In genomic region chr1:39639333-39640130, GRCh38 we compare ENCODE assay signal across 8 cellular contexts. TPM values are rescaled to one million over a fixed set of nuclear protein-coding genes. Genes with fewer than 3 reads are reported as not detected.
A peak's percentile ranks its signal among the peaks of the same experiment; 100 is the strongest.
DNase-seq lines count a peak whose midpoint lies in the region; ATAC-seq and TF ChIP-seq lines count a peak whose summit lies in the region.

Gene HEYL, minus strand, starts transcription at chr1:39639643. Its CDS starts 18 bp downstream, at chr1:39639625.

- H3K27me3 ChIP-seq in IMR-90 (ENCODE audit: control insufficient read depth, insufficient read depth, low read length) (peaks cover 37% of the 10 kb centered on the region), hepatocyte (peaks cover 46% of the 10 kb centered on the region)

- 0 out of 2 replicates have a peak, but pooled peaks cover 2% of the 10 kb centered on the region for H3K4me1 ChIP-seq in IMR-90 (ENCODE audit: control insufficient read depth, insufficient read depth, low read length)
- H3K4me1 ChIP-seq in hepatocyte (ENCODE audit: insufficient read depth): no peaks in the 10 kb centered on the region

- H4K8ac ChIP-seq in IMR-90 (ENCODE audit: low read depth in 2 of 2, low read length in 2 of 2): no peak within 1 kb of the TSS

- H3K9me1 ChIP-seq in IMR-90 (ENCODE audit: insufficient read depth, low read length): 0 out of 2 replicates have a peak, but pooled peaks cover 3% of the 10 kb centered on the region

- no peaks in the 10 kb centered on the region for H3K9me3 Mint-ChIP-seq in activated naive CD8-positive, alpha-beta T cell (ENCODE audit: low read depth)

- TF ChIP-seq CTCF in IMR-90 (conservative IDR thresholded peaks at IDR 0.05; ENCODE audit: low read depth, low read length): peak; percentile 20; the same call in 1 of the 2 replicates
- TF ChIP-seq CTCF in hepatocyte (IDR thresholded peaks at IDR 0.05; ENCODE audit: poor library complexity): peak; percentile 46

- CTCF ChIA-PET in IMR-90 (lab: Yijun Ruan, JAX): interaction anchor here (1.3 kb wide), 1 partner anchor 33 kb away, joined by 3 read pairs; no protein-coding TSS in a partner anchor

- no peaks in the 10 kb centered on the region for H3K9me2 ChIP-seq in hepatocyte (replicated peaks; ENCODE audit: insufficient read depth)

- H3K36me3 ChIP-seq in IMR-90 (ENCODE audit: control insufficient read depth, insufficient read depth, low read length) (no peaks in the 10 kb centered on the region), hepatocyte (replicated peaks; ENCODE audit: insufficient read depth, low read depth) (no peaks in the 10 kb centered on the region)

- no peak within 1 kb of the TSS for H2BK20ac ChIP-seq in IMR-90 (ENCODE audit: low read depth, low read length)

- H3K4me2 ChIP-seq in IMR-90 (ENCODE audit: low read depth, low read length) (peak within 1 kb of the TSS; percentile 47; the same call in 1 of the 2 replicates), hepatocyte (peak within 1 kb of the TSS; percentile 83)

- no peak within 1 kb of the TSS for H3K14ac ChIP-seq in IMR-90 (replicated peaks; ENCODE audit: low read depth, low read length)

- no peaks in the 10 kb centered on the region; the same call in 1 of the 2 replicates for H3K9me3 ChIP-seq in IMR-90 (ENCODE audit: control insufficient read depth, insufficient read depth, low read length)
- no peaks in the 10 kb centered on the region for H3K9me3 ChIP-seq in hepatocyte (ENCODE audit: low read depth)

- H3K9ac ChIP-seq in IMR-90 (ENCODE audit: low read depth, low read length): no peak within 1 kb of the TSS

- peak; percentile 75 for DNase-seq in CD1c-positive myeloid dendritic cell (ENCODE audit: extremely low spot score)
- DNase-seq in IMR-90: peak; percentile 19
- peak; percentile 41 to 66 for DNase-seq in SW 1271 (lab: John Stamatoyannopoulos, UW)
- peak; percentile 79 for DNase-seq in hepatocyte (ENCODE audit: low spot score)
- DNase-seq in NCI-H1092 treated with DMSO at 0.1 percent for 48 hours (lab: John Stamatoyannopoulos, UW): no peak

- no peaks in the 10 kb centered on the region for H3K36me3 Mint-ChIP-seq in activated naive CD8-positive, alpha-beta T cell

- no peak within 1 kb of the TSS for H3K56ac ChIP-seq in IMR-90 (ENCODE audit: extremely low read depth, insufficient read depth, low read length)

- no peak within 1 kb of the TSS for H4K5ac ChIP-seq in IMR-90 (ENCODE audit: low read depth, low read length)

- POLR2A ChIA-PET in IMR-90 (lab: Charles Lee; ENCODE audit: unreplicated experiment): no interaction called here

- H3K18ac ChIP-seq in IMR-90 (ENCODE audit: low read depth, low read length): no peak within 1 kb of the TSS

- peak within 1 kb of the TSS; percentile 76 for H2AFZ ChIP-seq in IMR-90 (replicated peaks; ENCODE audit: low read length, poor library complexity)
- peak within 1 kb of the TSS; percentile 61 for H2AFZ ChIP-seq in hepatocyte

- H3K4me3 ChIP-seq in IMR-90 (ENCODE audit: insufficient read depth, low read depth, low read length): peak within 1 kb of the TSS; percentile 33; the same call in 1 of the 2 replicates
- H3K4me3 ChIP-seq in hepatocyte: peak within 1 kb of the TSS; percentile 18
- peak within 1 kb of the TSS; percentile 17 to 47 (median 37) for H3K4me3 ChIP-seq in skin epidermis

- H2BK120ac ChIP-seq in IMR-90 (ENCODE audit: low read depth, low read length): no peak within 1 kb of the TSS

- TF ChIP-seq RAD21 in IMR-90 (IDR thresholded peaks at IDR 0.05; ENCODE audit: low read length): no peak

- ATAC-seq in IMR-90 (ENCODE audit: low read depth) (peak; percentile 71), GM18520 (IDR thresholded peaks at IDR 0.05; ENCODE audit: unreplicated experiment) (no peak)

- intact Hi-C loops in IMR-90 (cut with micrococcal nuclease): no loop called here

- H2AK9ac ChIP-seq in IMR-90 (replicated peaks; ENCODE audit: low read depth, low read length, poor library complexity): no peak within 1 kb of the TSS

- no peak within 1 kb of the TSS for H2BK15ac ChIP-seq in IMR-90 (ENCODE audit: low read depth, low read length)

- H4K91ac ChIP-seq in IMR-90 (ENCODE audit: insufficient read depth, low read depth, low read length): no peak within 1 kb of the TSS

- H3K27ac Mint-ChIP-seq in activated naive CD8-positive, alpha-beta T cell: no peak within 1 kb of the TSS

- H4K20me1 ChIP-seq in IMR-90 (ENCODE audit: insufficient read depth, low read length) (no peaks in the 10 kb centered on the region), hepatocyte (ENCODE audit: insufficient read depth, poor library complexity, severe bottlenecking) (no peaks in the 10 kb centered on the region)

- H3K79me1 ChIP-seq in IMR-90 (ENCODE audit: low read depth in 1 of 2, low read length in 2 of 2): no peaks in the 10 kb centered on the region

- no peak within 1 kb of the TSS for H3K27ac ChIP-seq in IMR-90 (ENCODE audit: insufficient read depth, low read length)
- peak within 1 kb of the TSS; percentile 40 for H3K27ac ChIP-seq in hepatocyte
- H3K27ac ChIP-seq in skin epidermis: peak within 1 kb of the TSS in 14 of 21 experiments; percentile 0 to 74 (median 43)

- no peak within 1 kb of the TSS for H3K4ac ChIP-seq in IMR-90 (ENCODE audit: low read depth, low read length)

- WGBS in IMR-90 (ENCODE audit: extremely low coverage in 2 of 2, insufficient read length in 1 of 2), 2 experiments: 15% methylated on average over 22 of the region's 88 CpGs; no CpG with 5 or more reads in 1 of the 2 experiments
- whole genome bisulfite sequencing in hepatocyte (ENCODE audit: low lambda C conversion rate, missing lambda C conversion rate): 10% methylated on average over 49 of the region's 88 CpGs

- H3K27me3 Mint-ChIP-seq in activated naive CD8-positive, alpha-beta T cell: peaks cover 11% of the 10 kb centered on the region

- no TSS peak for BruUV-seq in IMR-90 (replicated peaks; lab: Mats Ljungman, UMichigan)

- TF ChIP-seq POLR2A in IMR-90 (IDR thresholded peaks at IDR 0.05; ENCODE audit: low read depth, low read length): no peak

- H3K79me2 ChIP-seq in hepatocyte: peaks cover 9% of the 10 kb centered on the region

- in situ Hi-C loops in IMR-90 (cut with MboI; ENCODE audit: low sequenced_read_pairs): no loop called here

- dilution Hi-C loops in IMR-90 (cut with HindIII; ENCODE audit: low sequenced_read_pairs, unreplicated experiment): no loop called here

- H3K23ac ChIP-seq in IMR-90 (ENCODE audit: low read depth, low read length): no peak within 1 kb of the TSS

- no peak within 1 kb of the TSS for H2BK5ac ChIP-seq in IMR-90 (ENCODE audit: low read depth, low read length, poor library complexity, severe bottlenecking)

- H2AK5ac ChIP-seq in IMR-90 (ENCODE audit: low read depth, low read length): no peak within 1 kb of the TSS

- H3K4me3 Mint-ChIP-seq in activated naive CD8-positive, alpha-beta T cell: peak within 1 kb of the TSS; percentile 72

- H3K4me1 Mint-ChIP-seq in activated naive CD8-positive, alpha-beta T cell (ENCODE audit: low read depth): peaks cover 4% of the 10 kb centered on the region

TF ChIP-seq in IMR-90, 13 proteins besides CTCF, POLR2A, EP300 and RAD21:
- TF ChIP-seq FOS (IDR thresholded peaks at IDR 0.05; ENCODE audit: low read depth, low read length): no peak
- TF ChIP-seq CHD1 (IDR thresholded peaks at IDR 0.05; ENCODE audit: low read depth, low read length): no peak
- TF ChIP-seq RFX5 (IDR thresholded peaks at IDR 0.05; ENCODE audit: low read depth, low read length): no peak
- TF ChIP-seq MAZ (IDR thresholded peaks at IDR 0.05; ENCODE audit: borderline replicate concordance, low read depth, low read length): no peak
- no peak for TF ChIP-seq BHLHE40 (IDR thresholded peaks at IDR 0.05; ENCODE audit: low read depth, low read length)
- TF ChIP-seq CEBPB (IDR thresholded peaks at IDR 0.05; ENCODE audit: low read depth, low read length): no peak
- no peak for TF ChIP-seq MAFK (IDR thresholded peaks at IDR 0.05; ENCODE audit: low read depth, low read length)
- no peak for TF ChIP-seq NFE2L2 (IDR thresholded peaks at IDR 0.05; ENCODE audit: low read depth, low read length)
- TF ChIP-seq USF2 (IDR thresholded peaks at IDR 0.05; ENCODE audit: low read depth, low read length): no peak
- no peak for TF ChIP-seq SMC3 (IDR thresholded peaks at IDR 0.05; ENCODE audit: low read depth, low read length)
- no peak for TF ChIP-seq MXI1 (IDR thresholded peaks at IDR 0.05; ENCODE audit: borderline replicate concordance, low read depth, low read length)
- TF ChIP-seq ELK1 (IDR thresholded peaks at IDR 0.05; ENCODE audit: borderline replicate concordance, low read depth, low read length): no peak
- no peak for TF ChIP-seq RCOR1 (IDR thresholded peaks at IDR 0.05; ENCODE audit: insufficient replicate concordance, low read length)

RNA-seq across cellular contexts. Expression of gene HEYL, which starts in this region (rescaled TPM):
- not detected in 2 replicates for total RNA-seq in IMR-90 (2012; rRNA removed)
- polyA plus RNA-seq in IMR-90 (2012; rRNA removed): 0.02 TPM in 1 of 2 replicates, not detected in the other
- polyA plus RNA-seq in IMR-90 (2012; cell fraction: cytosol; rRNA removed): 0.01 and 0.07 TPM in 2 replicates
- 0.29 and 0.81 TPM in 2 replicates for polyA plus RNA-seq in IMR-90 (2012; cell fraction: nucleus; rRNA removed; ENCODE audit: low replicate concordance)
- total RNA-seq in hepatocyte: 9.0 and 10.9 TPM in 2 replicates
- 17.9 and 24.8 TPM in 2 replicates for polyA plus RNA-seq in hepatocyte

Comparison
In these comparisons a context has a peak if more than half of its experiments do, and no peak if none do; other contexts are left out.
1. RNA of gene HEYL (total RNA-seq): 9.0 to 10.9 TPM in hepatocyte; not detected in IMR-90; every median in the first group is over 10 times any median in the second.
2. RNA of gene HEYL (polyA plus RNA-seq): 17.9 to 24.8 TPM in hepatocyte; 0.01 to 0.81 TPM in IMR-90; every median in the first group is over 10 times any median in the second.
3. Peak in DNase-seq, ATAC-seq, H3K4me3 ChIP-seq and H3K4me2 ChIP-seq in IMR-90; RNA of the gene not detected or under 1 TPM.
4. Peak in every context shown above with its lines, with median percentiles within 50 percentile points of each other: H3K4me3 ChIP-seq.